17 cellular contexts compared by ENCODE assay signal in the genomic region with DNA sequence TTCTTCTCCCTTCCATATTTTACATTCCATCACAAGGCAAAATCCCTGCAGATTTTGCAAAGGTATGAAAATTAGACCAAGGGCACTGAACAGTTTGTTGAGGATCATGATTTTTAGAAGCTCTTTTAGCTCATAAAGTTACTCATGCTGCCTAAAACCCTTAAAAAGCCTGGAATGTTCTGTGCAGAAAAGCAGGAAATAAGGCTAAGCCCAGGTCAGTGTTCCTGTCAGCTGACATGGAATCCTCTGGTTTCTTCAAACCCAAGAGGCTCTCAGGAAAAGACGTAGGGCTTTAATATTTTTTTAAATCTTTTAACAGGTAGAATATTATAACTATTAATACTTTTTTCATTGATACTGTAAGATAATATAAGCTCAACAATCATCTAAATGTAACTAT. TPM values are rescaled to one million over a fixed set of nuclear protein-coding genes. Genes with fewer than 3 reads are reported as not detected.
DNase-seq lines count a peak whose midpoint lies in the region; ATAC-seq, FAIRE-seq and TF ChIP-seq lines count a peak whose summit lies in the region.
"Had no signal": no experiment of that assay in that cellular context is flagged by ENCODE, and none has a peak within 500 bp of the region (broad histone marks: within the 10 kb centered on the region; RNA-seq: fewer than 3 reads in every experiment).

No MANE protein-coding gene starts in this region.

- H3K4me1 ChIP-seq in heart right ventricle (peaks cover 5 to 96% (median 85%) of the 10 kb centered on the region in 9 donors), kidney (ENCODE audit: control insufficient read depth in 1 of 2, insufficient read depth in 1 of 2, low read depth in 1 of 2, low read length in 2 of 2) (peaks cover 0 to 6% of the 10 kb centered on the region in 2 donors), thyroid gland (peaks cover 33 to 34% of the 10 kb centered on the region in 2 donors)

- 3 to 24% methylated on average over 1 of the region's 1 CpG for WGBS in heart right ventricle, 2 donors
- 55 to 72% methylated on average over 1 of the region's 1 CpG for WGBS in thyroid gland, 2 donors

- ATAC-seq in heart right ventricle, result peak in 3 of 8 donors; percentile 58 to 70 (median 65)
- no peak for ATAC-seq in Right ventricle myocardium inferior
- ATAC-seq in HG02852 (IDR thresholded peaks at IDR 0.05; ENCODE audit: unreplicated experiment), result no peak
- ATAC-seq: K562, PC-3 had no signal

- H3K27me3 ChIP-seq in heart right ventricle (no peaks in the 10 kb centered on the region), thyroid gland (no peaks in the 10 kb centered on the region)
- H3K27me3 ChIP-seq: BLaER1 had no signal

- peak; percentile 2 for FAIRE-seq in RCC 7860 (lab: Jason Lieb, UNC)
- peak; percentile 6 for FAIRE-seq in kidney (lab: Jason Lieb, UNC)
- FAIRE-seq: K562 had no signal

- H3K4me3 ChIP-seq in heart right ventricle, result no peak overlapping the region
- H3K4me3 ChIP-seq in kidney (ENCODE audit: low read length in 2 of 2), result no peak overlapping the region
- H3K4me3 ChIP-seq in thyroid gland (replicated peaks in 1 of 3), result no peak overlapping the region
- H3K4me3 ChIP-seq: BLaER1, K562 had no signal

- H3K9ac ChIP-seq in kidney (ENCODE audit: low read length in 2 of 2), result no peak overlapping the region
- H3K9ac ChIP-seq: BLaER1 had no signal

- TF ChIP-seq CTCF in heart right ventricle (IDR thresholded peaks at IDR 0.05), result no peak
- TF ChIP-seq CTCF in kidney (IDR thresholded peaks at IDR 0.05; ENCODE audit: borderline replicate concordance, extremely low read depth, insufficient read depth), result no peak
- TF ChIP-seq CTCF in thyroid gland (IDR thresholded peaks at IDR 0.05), result no peak

- H3K27ac ChIP-seq in heart right ventricle (peak overlapping the region in 8 of 10 donors; percentile 22 to 63 (median 36)), kidney (ENCODE audit: low read depth in 2 of 2, low read length in 2 of 2) (peak overlapping the region in 1 of 2 donors; percentile 70), thyroid gland (peak overlapping the region; percentile 4 to 41 (median 9))
- H3K27ac ChIP-seq: BLaER1 had no signal

- intact Hi-C loops in heart right ventricle (cut with DNase I) (loop anchor here in 6 of 10 donors (5.0 to 10.0 kb wide), 5 partner anchors 136 to 347 kb away; no protein-coding TSS in a partner anchor), Right ventricle myocardium inferior (cut with DNase I) (no loop called here), kidney (cut with DNase I) (no loop called here), thyroid gland (cut with DNase I) (no loop called here)

- H3K9me3 ChIP-seq in heart right ventricle (no peaks in the 10 kb centered on the region), kidney (ENCODE audit: control insufficient read depth in 1 of 2, low read length in 2 of 2) (no peaks in the 10 kb centered on the region), thyroid gland (no peaks in the 10 kb centered on the region)
- H3K9me3 ChIP-seq: BLaER1 had no signal

- TF ChIP-seq POLR2A in thyroid gland (IDR thresholded peaks at IDR 0.05), result no peak

- DNase-seq in heart right ventricle (no peak), Right ventricle myocardium inferior (ENCODE audit: missing footprints) (no peak), RCC 7860 (ENCODE audit: low spot score) (no peak), kidney (no peak), thyroid gland (no peak), NAMALWA (ENCODE audit: low spot score) (no peak)
- no peak for DNase-seq in activated CD4-positive, alpha-beta T cell treated with anti-CD3 and anti-CD28 coated beads, Interleukin-2, amount 50 U/mL, for 48 hours
- DNase-seq: 8988T, HCEC 1CT, NCI-H1092, NCI-H2107, NCI-H226, NCI-H526, PC-3 had no signal

- H3K36me3 ChIP-seq in heart right ventricle (peaks cover 0 to 92% (median 3%) of the 10 kb centered on the region in 9 donors), kidney (ENCODE audit: control insufficient read depth in 1 of 2, insufficient read depth in 2 of 2, low read length in 2 of 2) (no peaks in the 10 kb centered on the region), thyroid gland (peaks cover 0 to 5% of the 10 kb centered on the region in 2 donors)

RNA-seq across cellular contexts. Expression of a gene that starts 8.2 kb away (rescaled TPM):
- 10 to 100 TPM; 31.2 to 72.7 (median 46.0) TPM for total RNA-seq in heart right ventricle
- polyA plus RNA-seq in heart right ventricle, result 10 to 100 TPM; 14.2 to 61.7 TPM
- total RNA-seq in Right ventricle myocardium inferior, result 54.6 TPM
- total RNA-seq in kidney, result 48.4 TPM
- 7.7 TPM for polyA plus RNA-seq in kidney (ENCODE audit: insufficient read depth, low read depth, low replicate concordance)
- 100 to 1,000 TPM in 1 of 4 donors, 10 to 100 TPM in 3; 61.8 to 119 (median 83.4) TPM for total RNA-seq in thyroid gland

Comparison
In these comparisons a context has a peak if more than half of its experiments do, and no peak if none do; other contexts are left out.
1. intact Hi-C loops: an anchor here in heart right ventricle (5.0 to 10.0 kb wide); none called in Right ventricle myocardium inferior, kidney and thyroid gland.